ENCODE assay signal across 8 cellular contexts in genomic region chr5:611731-612486, GRCh38.
A peak's percentile ranks its signal among the peaks of the same experiment; 100 is the strongest.
DNase-seq lines count a peak whose midpoint lies in the region; ATAC-seq lines count a peak whose summit lies in the region.

TSS of gene CEP72 (plus strand) at chr5:612340. CDS start at chr5:612362, 22 bp downstream.

- peak; percentile 73 for ATAC-seq in GM18909 (IDR thresholded peaks at IDR 0.05; ENCODE audit: poor library complexity, unreplicated experiment)
- ATAC-seq in HG03159 (IDR thresholded peaks at IDR 0.05; ENCODE audit: unreplicated experiment) = peak; percentile 83

- DNase-seq in AG08396 (ENCODE audit: low spot score) (peak; percentile 100), NCI-H345 treated with DMSO at 0.1 percent for 48 hours (lab: John Stamatoyannopoulos, UW; ENCODE audit: unreplicated experiment) (peak; percentile 83), cerebellar cortex (ENCODE audit: low spot score) (peak; percentile 80), kidney glomerular epithelial cell (lab: John Stamatoyannopoulos, UW) (peak; percentile 67)
- peak; percentile 93 for DNase-seq in activated CD4-positive, CD25-positive, alpha-beta regulatory T cell treated with anti-CD3 and anti-CD28 coated beads, Interleukin-2, amount 50 U/mL, for 72 hours
- DNase-seq in stimulated activated CD4-positive, alpha-beta T cell treated with anti-CD3 and anti-CD28 coated beads, Interleukin-15, amount 100 ng/mL, for 24 hours = peak; percentile 95

Comparison
In these comparisons a context has a peak if more than half of its experiments do, and no peak if none do; other contexts are left out.
1. Peak in every context shown above with its lines: DNase-seq and ATAC-seq.